ENCODE assay signal across 13 cellular contexts in the genomic region with DNA sequence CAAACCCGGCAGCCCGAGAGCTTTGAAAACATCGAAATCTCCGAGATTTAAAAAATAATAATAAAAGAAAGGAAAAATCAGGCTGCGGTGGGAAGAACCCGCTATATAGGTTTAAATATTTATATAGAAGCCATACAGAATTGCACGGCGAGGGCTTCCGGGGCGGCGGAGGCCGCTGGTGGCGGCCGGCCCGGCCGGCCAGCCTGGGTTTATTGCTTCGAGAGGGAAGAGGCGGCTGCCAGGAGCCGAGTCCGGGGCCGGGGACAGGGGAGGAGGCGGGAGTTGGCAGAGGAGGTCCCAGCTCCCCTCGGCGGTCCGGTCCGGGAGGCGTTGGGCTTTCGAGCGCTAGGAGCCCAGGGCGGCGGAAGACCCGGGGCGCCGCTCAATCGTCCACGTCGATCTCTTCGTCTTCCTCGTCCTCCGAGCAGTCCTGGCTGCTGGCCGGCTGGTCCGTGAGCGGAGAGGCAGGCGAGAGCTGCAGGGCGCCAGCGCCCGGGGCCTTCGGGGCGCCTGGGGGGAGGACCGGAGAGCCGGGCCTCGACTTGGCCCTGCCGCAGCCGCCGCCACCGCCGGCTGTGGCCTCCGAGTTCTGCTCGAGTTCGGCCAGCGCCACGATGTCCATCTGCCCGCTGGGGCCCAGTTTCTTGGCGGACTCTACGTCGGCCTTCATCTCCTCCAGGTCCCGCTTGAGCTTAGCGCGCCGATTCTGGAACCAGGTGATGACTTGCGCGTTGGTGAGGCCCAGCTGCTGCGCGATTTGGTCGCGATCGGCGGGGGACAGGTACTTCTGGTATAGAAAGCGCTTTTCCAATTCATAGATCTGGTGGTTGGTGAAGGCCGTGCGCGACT. TPM values are rescaled to one million over a fixed set of nuclear protein-coding genes. Genes with fewer than 3 reads are reported as not detected.
DNase-seq lines count a peak whose midpoint lies in the region; ATAC-seq, FAIRE-seq and TF ChIP-seq lines count a peak whose summit lies in the region.
"Had no signal": no experiment of that assay in that cellular context is flagged by ENCODE, and none has a peak within 500 bp of the region (broad histone marks: within the 10 kb centered on the region; RNA-seq: fewer than 3 reads in every experiment).

No MANE protein-coding gene starts in this region.

- RAD21 ChIA-PET in GM12878 (lab: Charles Lee; ENCODE audit: unreplicated experiment): no interaction called here

- H3K9me3 ChIP-seq in GM12878 (replicated peaks; ENCODE audit: control insufficient read depth, insufficient read depth, low read length) (no peaks in the 10 kb centered on the region; the same call in 2 of the 3 replicates), mucosa of descending colon (no peaks in the 10 kb centered on the region), tibial artery (no peaks in the 10 kb centered on the region)

- TF ChIP-seq POLR2A in GM12878 (IDR thresholded peaks at IDR 0.05; ENCODE audit: low read depth, low read length): no peak

- FAIRE-seq in GM12878 (lab: Jason Lieb, UNC): no peak
- FAIRE-seq: RCC 7860 had no signal

- intact Hi-C loops in GM12878 (cut with micrococcal nuclease; ENCODE audit: unreplicated experiment) (no loop called here), mucosa of descending colon (cut with DNase I, micrococcal nuclease) (no loop called here), tibial artery (cut with DNase I; ENCODE audit: low total_unique reads) (no loop called here)

- TF ChIP-seq RAD21 in GM12878 (IDR thresholded peaks at IDR 0.05; ENCODE audit: insufficient read depth, low read depth, low read length): no peak

- no peaks in the 10 kb centered on the region for H4K20me1 ChIP-seq in GM12878 (ENCODE audit: control insufficient read depth, insufficient read depth)

- SMC1A ChIA-PET in GM12878 (lab: Charles Lee; ENCODE audit: uncharacterized antibody, unreplicated experiment): no interaction called here

- peaks cover 35% of the 10 kb centered on the region for H3K4me1 Mint-ChIP-seq in activated naive CD4-positive, alpha-beta T cell treated with anti-CD3 and anti-CD28 coated beads, Interleukin-2, amount 10 ng/mL, durations not matched to agents 7 days and 5 days

- H3K79me2 ChIP-seq in GM12878 (ENCODE audit: control insufficient read depth, insufficient read depth, low read length): no peaks in the 10 kb centered on the region

- H3K9ac ChIP-seq in GM12878 (ENCODE audit: control insufficient read depth, insufficient read depth, low read length): no peak overlapping the region
- H3K9ac ChIP-seq: BLaER1 had no signal

- ATAC-seq in activated naive CD4-positive, alpha-beta T cell treated with anti-CD3 and anti-CD28 coated beads, Interleukin-2, amount 50 U/mL, for 72 hours: no peak
- ATAC-seq in GM12878 (no peak), mucosa of descending colon (peak; percentile 42), HG03354 (IDR thresholded peaks at IDR 0.05; ENCODE audit: poor library complexity, severe bottlenecking, unreplicated experiment) (no peak)

- H3K4me2 ChIP-seq in GM12878 (ENCODE audit: control insufficient read depth, insufficient read depth): 0 out of 2 replicates have a peak overlapping the region, but pooled peaks have one; percentile 9
- H3K4me2 ChIP-seq: BLaER1 had no signal

- no peak overlapping the region for H2AFZ ChIP-seq in GM12878 (ENCODE audit: control insufficient read depth, low read depth, low read length)

- 62% methylated on average over 58 of the region's 82 CpGs for WGBS in GM12878 (ENCODE audit: insufficient coverage, insufficient replicate concordance, low lambda C conversion rate, missing lambda C conversion rate)

- peaks cover 31 to 46% of the 10 kb centered on the region in 2 experiments for H3K27me3 ChIP-seq in GM12878 (replicated peaks in 1 of 2; ENCODE audit: control insufficient read depth in 2 of 2, insufficient read depth in 2 of 2, low read length in 1 of 2)
- H3K27me3 ChIP-seq in tibial artery: peaks cover 13 to 100% of the 10 kb centered on the region in 2 donors

- no peak for TF ChIP-seq EP300 in GM12878 (IDR thresholded peaks at IDR 0.05; ENCODE audit: borderline replicate concordance in 1 of 2, control insufficient read depth in 1 of 2, low read depth in 2 of 2, low read length in 2 of 2)

- CTCF ChIA-PET in activated naive CD4-positive, alpha-beta T cell treated with anti-CD3 and anti-CD28 coated beads, Interleukin-2, amount 10 ng/mL, durations not matched to agents 7 days and 5 days (lab: Charles Lee): interaction anchor here (1.3 kb wide), 1 partner anchor 13 kb away, joined by 3 read pairs; no protein-coding TSS in a partner anchor
- CTCF ChIA-PET in GM12878 (lab: Yijun Ruan, JAX): no interaction called here
- CTCF ChIA-PET in HEK293T (lab: Yijun Ruan, JAX): no interaction called here

- no peak for DNase-seq in activated naive CD4-positive, alpha-beta T cell treated with anti-CD3 and anti-CD28 coated beads, Interleukin-2, amount 10 ng/mL, durations not matched to agents 7 days and 5 days
- DNase-seq in activated naive CD4-positive, alpha-beta T cell treated with anti-CD3 and anti-CD28 coated beads, Interleukin-2, amount 50 U/mL, for 72 hours (ENCODE audit: low spot score in 2 of 2): no peak
- DNase-seq in GM12878 (ENCODE audit: low read depth, low spot score) (no peak), mucosa of descending colon (no peak), tibial artery (no peak), NCI-H524 (lab: John Stamatoyannopoulos, UW) (no peak), HEK293T (ENCODE audit: extremely low spot score) (no peak)
- DNase-seq: activated CD8-positive, alpha-beta memory T cell treated with anti-CD3 and anti-CD28 coated beads for 24 hours; dorsolateral prefrontal cortex; NCI-H1417 treated with DMSO at 0.1 percent for 48 hours had no signal

- H3K4me1 ChIP-seq in GM12878 (ENCODE audit: control insufficient read depth, insufficient read depth, low read length) (no peaks in the 10 kb centered on the region), mucosa of descending colon (ENCODE audit: low read depth) (peaks cover 36% of the 10 kb centered on the region), tibial artery (peaks cover 0 to 78% (median 66%) of the 10 kb centered on the region in 4 donors)
- H3K4me1 ChIP-seq: BLaER1 had no signal

- in situ Hi-C loops in GM12878 (cut with MboI): no loop called here

- no peaks in the 10 kb centered on the region for H3K9me3 Mint-ChIP-seq in activated naive CD4-positive, alpha-beta T cell treated with anti-CD3 and anti-CD28 coated beads, Interleukin-2, amount 10 ng/mL, durations not matched to agents 7 days and 5 days
- H3K9me3 Mint-ChIP-seq in activated naive CD4-positive, alpha-beta T cell treated with anti-CD3 and anti-CD28 coated beads, Interleukin-2, amount 50 U/mL, for 72 hours: no peaks in the 10 kb centered on the region

- H3K27ac Mint-ChIP-seq in activated naive CD4-positive, alpha-beta T cell treated with anti-CD3 and anti-CD28 coated beads, Interleukin-2, amount 10 ng/mL, durations not matched to agents 7 days and 5 days: peak overlapping the region; percentile 76
- peak overlapping the region in 1 of 2 donors; percentile 81 for H3K27ac Mint-ChIP-seq in activated naive CD4-positive, alpha-beta T cell treated with anti-CD3 and anti-CD28 coated beads, Interleukin-2, amount 50 U/mL, for 72 hours

- POLR2A ChIA-PET in GM12878 (lab: Charles Lee) (no interaction called here), HEK293T (lab: Yijun Ruan, JAX) (no interaction called here)

- TF ChIP-seq CTCF in GM12878 (IDR thresholded peaks at IDR 0.05 in 2 of 3, conservative IDR thresholded peaks at IDR 0.05 in 1 of 3; ENCODE audit: control insufficient read depth in 2 of 3, extremely low read depth in 1 of 3, insufficient read depth in 1 of 3, low read depth in 3 of 3, low read length in 3 of 3) (no peak), mucosa of descending colon (IDR thresholded peaks at IDR 0.05) (no peak), tibial artery (IDR thresholded peaks at IDR 0.05) (no peak)

- H3K4me3 ChIP-seq in GM12878: no peak overlapping the region
- no peak overlapping the region for H3K4me3 ChIP-seq in mucosa of descending colon
- H3K4me3 ChIP-seq in tibial artery: peak overlapping the region; percentile 9 to 27
- H3K4me3 ChIP-seq: BLaER1 had no signal

- no peak overlapping the region for H3K27ac ChIP-seq in GM12878 (ENCODE audit: control insufficient read depth, insufficient read depth)
- H3K27ac ChIP-seq in tibial artery: no peak overlapping the region
- H3K27ac ChIP-seq: BLaER1, dorsolateral prefrontal cortex had no signal

- H3K4me3 Mint-ChIP-seq in activated naive CD4-positive, alpha-beta T cell treated with anti-CD3 and anti-CD28 coated beads, Interleukin-2, amount 10 ng/mL, durations not matched to agents 7 days and 5 days: peak overlapping the region; percentile 48

- H3K27me3 Mint-ChIP-seq in activated naive CD4-positive, alpha-beta T cell treated with anti-CD3 and anti-CD28 coated beads, Interleukin-2, amount 10 ng/mL, durations not matched to agents 7 days and 5 days: peaks cover 99% of the 10 kb centered on the region

- peaks cover 6% of the 10 kb centered on the region for H3K36me3 Mint-ChIP-seq in activated naive CD4-positive, alpha-beta T cell treated with anti-CD3 and anti-CD28 coated beads, Interleukin-2, amount 10 ng/mL, durations not matched to agents 7 days and 5 days
- H3K36me3 Mint-ChIP-seq in activated naive CD4-positive, alpha-beta T cell treated with anti-CD3 and anti-CD28 coated beads, Interleukin-2, amount 50 U/mL, for 72 hours: peaks cover 0 to 9% of the 10 kb centered on the region in 2 donors

- H3K36me3 ChIP-seq in GM12878 (ENCODE audit: control insufficient read depth in 2 of 2, insufficient read depth in 2 of 2, low read length in 1 of 2) (no peaks in the 10 kb centered on the region), mucosa of descending colon (ENCODE audit: low read depth) (no peaks in the 10 kb centered on the region), tibial artery (no peaks in the 10 kb centered on the region)
- H3K36me3 ChIP-seq: BLaER1 had no signal

- no TSS peak for BruUV-seq in GM12878 (replicated peaks; lab: Mats Ljungman, UMichigan)

RNA-seq across cellular contexts. Expression of a gene that starts 2.2 kb away (rescaled TPM):
- not detected for total RNA-seq in activated naive CD4-positive, alpha-beta T cell treated with anti-CD3 and anti-CD28 coated beads, Interleukin-2, amount 50 U/mL, for 72 hours
- not detected in 2 replicates for total RNA-seq in GM12878 (2013; cell fraction: nucleolus; rRNA removed)
- not detected in 2 replicates for total RNA-seq in GM12878 (2014; rRNA removed)
- total RNA-seq in GM12878 (2014; rRNA removed; fragmentation: Illumina TruSeq; extraction: Trizol): not detected in 2 replicates
- not detected in 2 replicates for total RNA-seq in GM12878 (2021)
- polyA plus RNA-seq in GM12878 (2011; ENCODE audit: low read depth): not detected
- polyA plus RNA-seq in GM12878 (2011; rRNA removed): not detected in 2 replicates
- not detected in 2 replicates for polyA plus RNA-seq in GM12878 (2011; cell fraction: cytosol; rRNA removed)
- not detected in 2 replicates for polyA plus RNA-seq in GM12878 (2011; cell fraction: nucleus; rRNA removed)
- polyA plus RNA-seq in GM12878 (2012): not detected in 2 replicates
- not detected in 2 replicates for polyA plus RNA-seq in GM12878 (2014; fragmentation: Illumina TruSeq; extraction: Trizol)
- polyA plus RNA-seq in GM12878 (2014; fragmentation: Nextera tagmentation; extraction: Ambion mirVana): not detected
- not detected in 2 replicates for polyA plus RNA-seq in GM12878 (2014; rRNA removed)
- polyA plus RNA-seq in GM12878 (2016; fragmentation: Nextera tagmentation; extraction: Ambion mirVana): not detected
- not detected in 2 replicates for polyA minus RNA-seq in GM12878 (2011; rRNA and poly(A)+ RNA removed)
- polyA minus RNA-seq in GM12878 (2011; cell fraction: cytosol; rRNA and poly(A)+ RNA removed): not detected in 2 replicates
- not detected in 2 replicates for polyA minus RNA-seq in GM12878 (2011; cell fraction: nucleus; rRNA and poly(A)+ RNA removed)
- total RNA-seq in mucosa of descending colon: not detected

Comparison
In these comparisons a context has a peak if more than half of its experiments do, and no peak if none do; other contexts are left out.
1. H3K4me3 ChIP-seq: peak in tibial artery (2 of 2); none in GM12878 (single experiment) and mucosa of descending colon (single experiment).